ENCODE assay signal across 8 cellular contexts in the genomic region with DNA sequence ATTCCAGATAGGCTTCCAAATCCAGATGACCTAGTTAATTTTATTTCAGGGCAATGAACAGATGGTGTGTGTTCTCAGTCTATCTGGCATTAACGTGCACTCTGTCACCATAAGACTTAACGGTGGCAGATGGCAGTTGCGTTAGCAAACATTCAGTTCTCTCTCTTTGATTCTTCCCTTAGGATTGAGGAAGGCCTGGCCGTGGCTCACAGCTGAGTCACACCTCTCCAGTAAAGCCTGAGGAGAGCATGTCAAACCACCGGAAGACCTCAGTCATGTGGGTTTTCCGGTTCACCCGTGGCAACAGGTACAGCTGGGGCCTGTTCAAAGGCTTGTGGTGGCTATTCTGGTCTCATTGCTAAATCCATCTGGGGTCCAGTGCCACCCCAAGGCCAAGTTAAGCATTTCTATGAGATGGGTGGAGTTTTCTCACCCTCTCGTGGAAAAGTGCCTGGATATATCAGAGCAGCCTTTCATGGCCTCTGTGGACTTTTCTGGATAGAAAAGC.
DNase-seq lines count a peak whose midpoint lies in the region; ATAC-seq and TF ChIP-seq lines count a peak whose summit lies in the region.

No MANE protein-coding gene starts in this region.

- H3K4me2 ChIP-seq in DND-41 (ENCODE audit: insufficient read depth, low read length) (no peak overlapping the region; the same call in 1 of the 2 replicates), PC-9 (no peak overlapping the region)

- H3K9ac ChIP-seq in DND-41 (ENCODE audit: low read depth, low read length): no peak overlapping the region

- H3K27ac ChIP-seq in DND-41 (ENCODE audit: low read length) (peak overlapping the region; percentile 43), PC-9 (no peak overlapping the region), heart right ventricle (peak overlapping the region in 2 of 10 donors; percentile 21 to 30), spleen (peak overlapping the region in 4 of 8 donors; percentile 33 to 70 (median 46))

- peaks cover 31% of the 10 kb centered on the region for H3K4me1 ChIP-seq in DND-41 (ENCODE audit: insufficient read depth, low read length)
- no peaks in the 10 kb centered on the region for H3K4me1 ChIP-seq in PC-9 (replicated peaks; ENCODE audit: insufficient read depth)
- peaks cover 0 to 32% (median 16%) of the 10 kb centered on the region in 9 donors for H3K4me1 ChIP-seq in heart right ventricle
- H3K4me1 ChIP-seq in spleen: peaks cover 14 to 42% (median 22%) of the 10 kb centered on the region in 6 donors

- H3K36me3 ChIP-seq in DND-41 (ENCODE audit: insufficient read depth, low read length) (no peaks in the 10 kb centered on the region), PC-9 (ENCODE audit: low read depth) (no peaks in the 10 kb centered on the region), heart right ventricle (no peaks in the 10 kb centered on the region), spleen (no peaks in the 10 kb centered on the region)

- no peaks in the 10 kb centered on the region for H4K20me1 ChIP-seq in DND-41 (ENCODE audit: insufficient read depth, low read length)
- no peaks in the 10 kb centered on the region for H4K20me1 ChIP-seq in PC-9 (ENCODE audit: insufficient read depth)

- no peak overlapping the region for H2AFZ ChIP-seq in DND-41 (ENCODE audit: low read depth, low read length)
- no peak overlapping the region for H2AFZ ChIP-seq in PC-9

- no peaks in the 10 kb centered on the region for H3F3A ChIP-seq in PC-9 (ENCODE audit: insufficient read depth, low read depth)

- H3K79me2 ChIP-seq in DND-41 (ENCODE audit: insufficient read depth, low read length): no peaks in the 10 kb centered on the region
- H3K79me2 ChIP-seq in PC-9 (ENCODE audit: low read depth): no peaks in the 10 kb centered on the region

- H3K9me3 ChIP-seq in DND-41 (ENCODE audit: insufficient read depth, low read length, severe bottlenecking) (no peaks in the 10 kb centered on the region), PC-9 (ENCODE audit: insufficient read depth, low read depth) (no peaks in the 10 kb centered on the region; the same call in 1 of the 2 replicates), heart right ventricle (no peaks in the 10 kb centered on the region), spleen (no peaks in the 10 kb centered on the region)

- peak; percentile 80 for DNase-seq in DND-41
- peak; percentile 60 to 65 for DNase-seq in PC-9
- peak; percentile 10 for DNase-seq in activated naive CD4-positive, alpha-beta T cell treated with anti-CD3 and anti-CD28 coated beads, Interleukin-2, amount 50 U/mL, for 16 hours
- peak; percentile 35 to 39 for DNase-seq in heart right ventricle
- DNase-seq in spleen: peak; percentile 87
- DNase-seq in foreskin melanocyte: no peak

- CTCF ChIA-PET in PC-9 (lab: Charles Lee): no interaction called here

- BruUV-seq in PC-9 (replicated peaks; lab: Mats Ljungman, UMichigan): no TSS peak

- H3K9me2 ChIP-seq in PC-9 (ENCODE audit: insufficient read depth): no peaks in the 10 kb centered on the region

- no peak for TF ChIP-seq POLR2A in spleen (IDR thresholded peaks at IDR 0.05)

- TF ChIP-seq CTCF in DND-41 (IDR thresholded peaks at IDR 0.05; ENCODE audit: borderline replicate concordance, extremely low read depth, low read length, poor library complexity, severe bottlenecking) (peak; percentile 59), PC-9 (conservative IDR thresholded peaks at IDR 0.05) (no peak), heart right ventricle (IDR thresholded peaks at IDR 0.05) (peak in 1 of 9 donors; percentile 10), spleen (IDR thresholded peaks at IDR 0.05 in 8 of 11, conservative IDR thresholded peaks at IDR 0.05 in 3 of 11) (peak in 8 of 11 experiments; percentile 16 to 51 (median 32))

- no peak overlapping the region for H3K4me3 ChIP-seq in DND-41 (ENCODE audit: low read depth in 1 of 2, low read length in 2 of 2)
- no peak overlapping the region for H3K4me3 ChIP-seq in PC-9
- no peak overlapping the region for H3K4me3 ChIP-seq in heart right ventricle
- H3K4me3 ChIP-seq in spleen: peak overlapping the region in 1 of 8 donors; percentile 7

- POLR2A ChIA-PET in PC-9 (lab: Charles Lee; ENCODE audit: unreplicated experiment): no interaction called here

- 47 to 56% methylated on average over 8 of the region's 8 CpGs for WGBS in heart right ventricle, 2 donors
- WGBS in spleen, 5 donors: 13 to 26% (median 16%) methylated on average over 6 to 8 of the region's 8 CpGs

- H3K27me3 ChIP-seq in DND-41 (ENCODE audit: insufficient read depth, low read length, poor library complexity) (no peaks in the 10 kb centered on the region), PC-9 (ENCODE audit: insufficient read depth, low read depth) (no peaks in the 10 kb centered on the region), heart right ventricle (no peaks in the 10 kb centered on the region), spleen (replicated peaks in 1 of 7) (no peaks in the 10 kb centered on the region)

- ATAC-seq in DND-41 (ENCODE audit: insufficient read depth, low read depth) (peak; percentile 96), GM19452 (IDR thresholded peaks at IDR 0.05; ENCODE audit: unreplicated experiment) (peak; percentile 100), HG03439 (IDR thresholded peaks at IDR 0.05; ENCODE audit: unreplicated experiment) (peak; percentile 100), heart right ventricle (peak; percentile 74 to 96 (median 82))

- intact Hi-C loops in PC-9 (cut with micrococcal nuclease; ENCODE audit: unreplicated experiment): loop anchor here (5.0 kb wide), 1 partner anchor 711 kb away; no protein-coding TSS in a partner anchor
- intact Hi-C loops in heart right ventricle (cut with DNase I): no loop called here
- intact Hi-C loops in spleen (cut with DNase I; ENCODE audit: low total_unique reads): no loop called here
